28 cellular contexts compared by ENCODE assay signal in genomic region chr11:125227151-125227550, GRCh38.
"Had no signal": no experiment of that assay in that cellular context is flagged by ENCODE, and none has a peak within 500 bp of the region (broad histone marks: within the 10 kb centered on the region; RNA-seq: fewer than 3 reads in every experiment).

No MANE protein-coding gene starts in this region.

- H3K79me2 ChIP-seq: parathyroid adenoma had no signal

- DNase-seq: activated CD4-positive, alpha-beta T cell treated with anti-CD3 and anti-CD28 coated beads for 48 hours; activated CD4-positive, alpha-beta T cell treated with anti-CD3 and anti-CD28 coated beads, Interleukin-2, amount 50 U/mL, for 48 hours; activated CD8-positive, alpha-beta memory T cell treated with anti-CD3 and anti-CD28 coated beads for 24 hours; activated CD8-positive, alpha-beta memory T cell treated with anti-CD3 and anti-CD28 coated beads, Interleukin-2, amount 50 U/mL, for 4 hours; activated gamma-delta T cell; activated naive CD4-positive, alpha-beta T cell treated with anti-CD3 and anti-CD28 coated beads, Interleukin-2, amount 10 ng/mL, durations not matched to agents 7 days and 5 days; activated naive CD8-positive, alpha-beta T cell treated with anti-CD3 and anti-CD28 coated beads, Interleukin-2, amount 10 ng/mL, durations not matched to agents 7 days and 5 days; activated T-cell treated with anti-CD3 and anti-CD28 coated beads, Interleukin-2, amount 50 U/mL, for 24 hours; caudate nucleus; endodermal cell; foreskin keratinocyte; kidney glomerular epithelial cell; lower lobe of right lung; mesenchymal stem cell; naive thymus-derived CD8-positive, alpha-beta T cell; occipital lobe; stimulated activated naive CD4-positive, alpha-beta T cell treated with Interleukin-2 at 50 U/mL for 16 hours; T-helper 9 cell; WERI-Rb-1 had no signal

- H2AFZ ChIP-seq: parathyroid adenoma had no signal

- H3K4me1 ChIP-seq: ascending aorta, foreskin keratinocyte, parathyroid adenoma had no signal

- H3K27me3 Mint-ChIP-seq: brain had no signal

- H3K4me3 ChIP-seq: ascending aorta, lower lobe of right lung, right atrium auricular region, tibial nerve had no signal

- ATAC-seq: activated CD4-positive, CD25-positive, alpha-beta regulatory T cell treated with anti-CD3 and anti-CD28 coated beads, Interleukin-2, amount 50 U/mL, for 24 hours; esophagus mucosa; foreskin keratinocyte; left lobe of liver; lower lobe of right lung; naive thymus-derived CD8-positive, alpha-beta T cell had no signal

- H3K36me3 Mint-ChIP-seq: activated naive CD4-positive, alpha-beta T cell treated with anti-CD3 and anti-CD28 coated beads, Interleukin-2, amount 10 ng/mL, durations not matched to agents 7 days and 5 days; activated naive CD8-positive, alpha-beta T cell treated with anti-CD3 and anti-CD28 coated beads, Interleukin-2, amount 10 ng/mL, durations not matched to agents 7 days and 5 days; brain; naive thymus-derived CD8-positive, alpha-beta T cell had no signal

- H3K27ac ChIP-seq: ascending aorta, foreskin keratinocyte, lower lobe of right lung, parathyroid adenoma, right atrium auricular region, tibial nerve, WERI-Rb-1 had no signal

- H3K9me3 ChIP-seq: ascending aorta, lower lobe of right lung, right atrium auricular region, tibial nerve had no signal

- H3K36me3 ChIP-seq: ascending aorta, lower lobe of right lung, right atrium auricular region, tibial nerve, WERI-Rb-1 had no signal

- H3K4me1 Mint-ChIP-seq: activated naive CD4-positive, alpha-beta T cell treated with anti-CD3 and anti-CD28 coated beads, Interleukin-2, amount 10 ng/mL, durations not matched to agents 7 days and 5 days; activated naive CD8-positive, alpha-beta T cell treated with anti-CD3 and anti-CD28 coated beads, Interleukin-2, amount 10 ng/mL, durations not matched to agents 7 days and 5 days; naive thymus-derived CD8-positive, alpha-beta T cell had no signal

- H3K9ac ChIP-seq: parathyroid adenoma had no signal

- H3K9me3 Mint-ChIP-seq: activated naive CD4-positive, alpha-beta T cell treated with anti-CD3 and anti-CD28 coated beads, Interleukin-2, amount 10 ng/mL, durations not matched to agents 7 days and 5 days; activated naive CD8-positive, alpha-beta T cell treated with anti-CD3 and anti-CD28 coated beads, Interleukin-2, amount 10 ng/mL, durations not matched to agents 7 days and 5 days; activated T-cell treated with anti-CD3 and anti-CD28 coated beads, Interleukin-2, amount 50 U/mL, for 24 hours; brain; endodermal cell; naive thymus-derived CD8-positive, alpha-beta T cell; neural crest cell had no signal

- H3K27ac Mint-ChIP-seq: activated naive CD4-positive, alpha-beta T cell treated with anti-CD3 and anti-CD28 coated beads, Interleukin-2, amount 10 ng/mL, durations not matched to agents 7 days and 5 days; activated naive CD8-positive, alpha-beta T cell treated with anti-CD3 and anti-CD28 coated beads, Interleukin-2, amount 10 ng/mL, durations not matched to agents 7 days and 5 days; activated T-cell treated with anti-CD3 and anti-CD28 coated beads, Interleukin-2, amount 50 U/mL, for 24 hours; endodermal cell had no signal

- H3K27me3 ChIP-seq: ascending aorta, right atrium auricular region, tibial nerve had no signal

- H3K4me3 Mint-ChIP-seq: activated naive CD4-positive, alpha-beta T cell treated with anti-CD3 and anti-CD28 coated beads, Interleukin-2, amount 10 ng/mL, durations not matched to agents 7 days and 5 days; activated naive CD8-positive, alpha-beta T cell treated with anti-CD3 and anti-CD28 coated beads, Interleukin-2, amount 10 ng/mL, durations not matched to agents 7 days and 5 days; activated T-cell treated with anti-CD3 and anti-CD28 coated beads, Interleukin-2, amount 50 U/mL, for 24 hours; brain; endodermal cell; naive thymus-derived CD8-positive, alpha-beta T cell; neural crest cell had no signal
